ENCODE assay signal across 2 cellular contexts in genomic region chr21:41871302-41872030, GRCh38.
TF ChIP-seq lines count a peak whose summit lies in the region.

No MANE protein-coding gene starts in this region.

TF ChIP-seq in IMR-90, 13 proteins besides CTCF, POLR2A, EP300 and RAD21 (continued from another document):
- TF ChIP-seq ELK1 (IDR thresholded peaks at IDR 0.05; ENCODE audit: borderline replicate concordance, low read depth, low read length): no peak
- TF ChIP-seq NFE2L2 (IDR thresholded peaks at IDR 0.05; ENCODE audit: low read depth, low read length): no peak
- TF ChIP-seq RFX5 (IDR thresholded peaks at IDR 0.05; ENCODE audit: low read depth, low read length): no peak
- TF ChIP-seq USF2 (IDR thresholded peaks at IDR 0.05; ENCODE audit: low read depth, low read length): no peak
- no peak for TF ChIP-seq MAFK (IDR thresholded peaks at IDR 0.05; ENCODE audit: low read depth, low read length)
- no peak for TF ChIP-seq CHD1 (IDR thresholded peaks at IDR 0.05; ENCODE audit: low read depth, low read length)
- TF ChIP-seq FOS (IDR thresholded peaks at IDR 0.05; ENCODE audit: low read depth, low read length): no peak
- no peak for TF ChIP-seq MXI1 (IDR thresholded peaks at IDR 0.05; ENCODE audit: borderline replicate concordance, low read depth, low read length)
- no peak for TF ChIP-seq CEBPB (IDR thresholded peaks at IDR 0.05; ENCODE audit: low read depth, low read length)
- TF ChIP-seq MAZ (IDR thresholded peaks at IDR 0.05; ENCODE audit: borderline replicate concordance, low read depth, low read length): no peak

TF ChIP-seq in HEK293T, 16 proteins besides CTCF, POLR2A, EP300 and RAD21 (continued from another document):
- TF ChIP-seq PKNOX1 (IDR thresholded peaks at IDR 0.05) (no peak), LEF1 (IDR thresholded peaks at IDR 0.05; ENCODE audit: borderline replicate concordance) (no peak)
